19 cellular contexts compared by ENCODE assay signal in the genomic region with DNA sequence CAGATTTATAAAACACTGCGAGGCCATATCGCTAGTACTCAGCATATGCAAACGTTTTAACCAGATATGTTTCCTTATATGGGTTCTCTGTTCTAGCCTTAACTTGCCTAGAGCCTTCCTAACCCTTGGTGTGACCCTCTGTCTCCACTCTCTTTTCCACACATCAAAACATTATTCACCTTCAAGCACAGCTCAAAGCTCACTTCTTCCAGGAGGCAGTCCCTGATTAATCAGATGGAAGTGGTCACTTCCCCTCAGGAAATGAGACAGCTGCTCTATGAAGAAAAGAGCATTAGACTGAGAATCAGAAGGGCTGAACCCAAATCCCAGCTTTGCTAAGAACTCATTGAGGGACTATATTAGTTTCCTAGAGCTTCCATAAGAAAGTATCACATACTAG. TPM values are rescaled to one million over a fixed set of nuclear protein-coding genes. Genes with fewer than 3 reads are reported as not detected.
"Had no signal": no experiment of that assay in that cellular context is flagged by ENCODE, and none has a peak within 500 bp of the region (broad histone marks: within the 10 kb centered on the region; RNA-seq: fewer than 3 reads in every experiment).

No MANE protein-coding gene starts in this region.

- H3K4me1 ChIP-seq: gastroesophageal sphincter, tibial artery, uterus had no signal

- H3K36me3 Mint-ChIP-seq: stimulated activated effector memory CD8-positive, alpha-beta T cell treated with anti-CD3 and anti-CD28 coated beads, Interleukin-12 subunit alpha, Interleukin-12 subunit beta, amount 100 ng/mL, for 72 hours; WTC11 had no signal

- H3K4me3 Mint-ChIP-seq: activated CD8-positive, alpha-beta T cell treated with anti-CD3 and anti-CD28 coated beads, Interleukin-2, amount 10 ng/mL, durations not matched to agents 7 days and 5 days; neural crest cell; stimulated activated effector memory CD8-positive, alpha-beta T cell treated with anti-CD3 and anti-CD28 coated beads, Interleukin-12 subunit alpha, Interleukin-12 subunit beta, amount 100 ng/mL, for 72 hours; WTC11 had no signal

- ATAC-seq: activated CD8-positive, alpha-beta T cell treated with anti-CD3 and anti-CD28 coated beads, Interleukin-2, amount 10 ng/mL, durations not matched to agents 7 days and 5 days; gastroesophageal sphincter; stimulated activated effector memory CD8-positive, alpha-beta T cell treated with anti-CD3 and anti-CD28 coated beads, Interleukin-12 subunit alpha, Interleukin-12 subunit beta, amount 100 ng/mL, for 72 hours; WTC11 had no signal

- H3K9me3 Mint-ChIP-seq: stimulated activated effector memory CD8-positive, alpha-beta T cell treated with anti-CD3 and anti-CD28 coated beads, Interleukin-12 subunit alpha, Interleukin-12 subunit beta, amount 100 ng/mL, for 72 hours; WTC11 had no signal

- H3K27me3 ChIP-seq: gastroesophageal sphincter, hepatocyte, ovary, tibial artery, uterus had no signal

- H3K4me3 ChIP-seq: gastroesophageal sphincter, hepatocyte, ovary, tibial artery, uterus had no signal

- H3K9me3 ChIP-seq: gastroesophageal sphincter, ovary, tibial artery, uterus had no signal

- H3K36me3 ChIP-seq: gastroesophageal sphincter, ovary, tibial artery, uterus had no signal

- H3K27ac Mint-ChIP-seq: activated CD8-positive, alpha-beta T cell treated with anti-CD3 and anti-CD28 coated beads, Interleukin-2, amount 10 ng/mL, durations not matched to agents 7 days and 5 days; stimulated activated effector memory CD8-positive, alpha-beta T cell treated with anti-CD3 and anti-CD28 coated beads, Interleukin-12 subunit alpha, Interleukin-12 subunit beta, amount 100 ng/mL, for 72 hours; WTC11 had no signal

- H3K27ac ChIP-seq: gastroesophageal sphincter, hepatocyte, ovary, tibial artery, uterus had no signal

- H3K4me1 Mint-ChIP-seq: stimulated activated effector memory CD8-positive, alpha-beta T cell treated with anti-CD3 and anti-CD28 coated beads, Interleukin-12 subunit alpha, Interleukin-12 subunit beta, amount 100 ng/mL, for 72 hours; WTC11 had no signal

- FAIRE-seq: colon, kidney, small intestine had no signal

- DNase-seq: activated CD4-positive, alpha-beta T cell treated with anti-CD3 and anti-CD28 coated beads for 48 hours; activated CD8-positive, alpha-beta memory T cell treated with anti-CD3 and anti-CD28 coated beads, Interleukin-2, amount 50 U/mL, for 48 hours; activated CD8-positive, alpha-beta T cell treated with anti-CD3 and anti-CD28 coated beads, Interleukin-2, amount 10 ng/mL, durations not matched to agents 7 days and 5 days; activated naive CD4-positive, alpha-beta T cell; aorta; kidney; mesendoderm; ovary; small intestine; tibial artery; uterus had no signal

RNA-seq across cellular contexts. Expression of a gene that starts 39.8 kb away (rescaled TPM):
- total RNA-seq: activated CD8-positive, alpha-beta T cell treated with anti-CD3 and anti-CD28 coated beads, Interleukin-2, amount 10 ng/mL, durations not matched to agents 7 days and 5 days; aorta; cardiac septum; fibroblast of lung; gastroesophageal sphincter; neural crest cell; WTC11 had no signal
